ENCODE assay signal across 15 cellular contexts in the genomic region with DNA sequence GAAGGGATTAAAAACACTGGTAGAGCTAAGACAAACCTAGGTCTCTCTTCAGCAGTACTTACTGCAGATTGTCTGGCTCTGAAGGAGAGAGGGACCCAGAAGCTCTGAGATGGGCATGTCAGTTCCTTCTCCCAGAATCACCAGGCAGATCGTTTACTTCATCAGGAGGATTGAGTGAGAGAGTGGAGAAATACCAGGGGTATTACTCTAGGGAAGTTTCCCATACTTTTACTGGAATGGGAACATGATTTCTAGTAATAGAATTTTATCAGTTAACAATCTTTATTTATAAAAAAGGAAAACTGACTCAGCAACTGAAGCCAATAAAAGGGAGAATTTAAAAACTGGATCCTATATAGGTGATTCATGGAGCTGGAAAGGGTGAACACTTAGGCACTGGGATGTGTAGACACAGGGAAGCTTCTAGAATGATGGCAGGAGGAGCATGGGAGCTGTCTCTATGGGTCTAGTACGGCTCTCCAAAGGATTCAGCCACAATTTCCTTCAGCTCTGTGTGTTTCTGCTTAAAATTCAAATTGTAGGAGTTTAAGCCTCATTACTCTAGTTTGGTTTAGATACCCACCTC.
"Had no signal": no experiment of that assay in that cellular context is flagged by ENCODE, and none has a peak within 500 bp of the region (broad histone marks: within the 10 kb centered on the region; RNA-seq: fewer than 3 reads in every experiment).

No MANE protein-coding gene starts in this region.

- H3K4me1 Mint-ChIP-seq: activated CD4-positive, alpha-beta memory T cell treated with anti-CD3 and anti-CD28 coated beads, Interleukin-2, amount 10 ng/mL, durations not matched to agents 7 days and 5 days had no signal

- H3K27me3 ChIP-seq: gastroesophageal sphincter, pancreas, upper lobe of left lung had no signal

- H3K27ac Mint-ChIP-seq: activated CD4-positive, alpha-beta memory T cell treated with anti-CD3 and anti-CD28 coated beads, Interleukin-2, amount 10 ng/mL, durations not matched to agents 7 days and 5 days; activated CD4-positive, alpha-beta T cell treated with anti-CD3 and anti-CD28 coated beads for 36 hours; activated T-cell treated with anti-CD3 and anti-CD28 coated beads, Interleukin-2, amount 50 U/mL, for 72 hours; stimulated activated naive CD8-positive, alpha-beta T cell treated with anti-CD3 and anti-CD28 coated beads, Interleukin-15, Interleukin-2, amounts not matched to agents 100 ng/mL and 50 ng/mL, for 24 hours had no signal

- H3K4me3 Mint-ChIP-seq: activated CD4-positive, alpha-beta memory T cell treated with anti-CD3 and anti-CD28 coated beads, Interleukin-2, amount 10 ng/mL, durations not matched to agents 7 days and 5 days; activated CD4-positive, alpha-beta T cell treated with anti-CD3 and anti-CD28 coated beads for 36 hours; activated T-cell treated with anti-CD3 and anti-CD28 coated beads, Interleukin-2, amount 50 U/mL, for 72 hours; neural crest cell; stimulated activated naive CD8-positive, alpha-beta T cell treated with anti-CD3 and anti-CD28 coated beads, Interleukin-15, Interleukin-2, amounts not matched to agents 100 ng/mL and 50 ng/mL, for 24 hours had no signal

- H3K9me3 Mint-ChIP-seq: activated CD4-positive, alpha-beta memory T cell treated with anti-CD3 and anti-CD28 coated beads, Interleukin-2, amount 10 ng/mL, durations not matched to agents 7 days and 5 days; activated T-cell treated with anti-CD3 and anti-CD28 coated beads, Interleukin-2, amount 50 U/mL, for 72 hours; neural crest cell; stimulated activated naive CD8-positive, alpha-beta T cell treated with anti-CD3 and anti-CD28 coated beads, Interleukin-15, Interleukin-2, amounts not matched to agents 100 ng/mL and 50 ng/mL, for 24 hours had no signal

- H3K27ac ChIP-seq: esophagus squamous epithelium, gastroesophageal sphincter, pancreas, upper lobe of left lung, WERI-Rb-1 had no signal

- H3K4me3 ChIP-seq: esophagus squamous epithelium, gastroesophageal sphincter, pancreas, upper lobe of left lung had no signal

- H3K9me3 ChIP-seq: esophagus squamous epithelium, gastroesophageal sphincter, pancreas, upper lobe of left lung had no signal

- H3K4me1 ChIP-seq: esophagus squamous epithelium, gastroesophageal sphincter, pancreas had no signal

- H3K36me3 ChIP-seq: esophagus squamous epithelium, gastroesophageal sphincter, pancreas, upper lobe of left lung, WERI-Rb-1 had no signal

- DNase-seq: activated CD4-positive, alpha-beta memory T cell treated with anti-CD3 and anti-CD28 coated beads, Interleukin-2, amount 10 ng/mL, durations not matched to agents 7 days and 5 days; activated CD4-positive, alpha-beta T cell treated with anti-CD3 and anti-CD28 coated beads for 36 hours; activated CD8-positive, alpha-beta memory T cell treated with anti-CD3 and anti-CD28 coated beads, Interleukin-2, amount 50 U/mL, for 4 hours; activated naive CD4-positive, alpha-beta T cell; activated T-cell treated with anti-CD3 and anti-CD28 coated beads, Interleukin-2, amount 50 U/mL, for 72 hours; esophagus squamous epithelium; pancreas; stimulated activated CD4-positive, alpha-beta T cell treated with anti-CD3 and anti-CD28 coated beads, Interleukin-15, amount 100 ng/mL, for 24 hours; stimulated activated CD4-positive, alpha-beta T cell treated with anti-CD3 and anti-CD28 coated beads, Interleukin-4, amount 100 ng/mL, for 24 hours; upper lobe of left lung; WERI-Rb-1 had no signal

- ATAC-seq: activated CD4-positive, alpha-beta T cell treated with anti-CD3 and anti-CD28 coated beads for 36 hours; activated T-cell treated with anti-CD3 and anti-CD28 coated beads, Interleukin-2, amount 50 U/mL, for 72 hours; gastroesophageal sphincter; pancreas had no signal

- FAIRE-seq: colon, pancreas had no signal
